ENCODE assay signal across 8 cellular contexts in genomic region chr6:47780510-47781356, GRCh38. TPM values are rescaled to one million over a fixed set of nuclear protein-coding genes. Genes with fewer than 3 reads are reported as not detected.
DNase-seq lines count a peak whose midpoint lies in the region; ATAC-seq and TF ChIP-seq lines count a peak whose summit lies in the region.

No MANE protein-coding gene starts in this region.

- no peaks in the 10 kb centered on the region for H3K36me3 ChIP-seq in CD8-positive, alpha-beta memory T cell (ENCODE audit: insufficient read depth, low read length)
- no peaks in the 10 kb centered on the region for H3K36me3 ChIP-seq in mucosa of descending colon (ENCODE audit: low read depth)

- peak in 4 of 5 donors; percentile 3 to 47 (median 27) for DNase-seq in CD8-positive, alpha-beta memory T cell
- peak; percentile 46 for DNase-seq in NCI-H2196 treated with DMSO at 0.1 percent for 48 hours (lab: John Stamatoyannopoulos, UW; ENCODE audit: unreplicated experiment)
- no peak for DNase-seq in activated B cell treated with CpG ODN at 0.5 μM for 24 hours
- peak; percentile 29 for DNase-seq in epidermal melanocyte (ENCODE audit: insufficient read length, low spot score)
- DNase-seq in mucosa of descending colon: peak in 2 of 3 donors; percentile 33 to 51
- DNase-seq in type B pancreatic cell (ENCODE audit: extremely low spot score, unreplicated experiment): no peak

- ATAC-seq in GM19043 (IDR thresholded peaks at IDR 0.05; ENCODE audit: low read depth, unreplicated experiment) (peak; percentile 84), HG03135 (IDR thresholded peaks at IDR 0.05; ENCODE audit: unreplicated experiment) (peak; percentile 92), activated B cell treated with CpG ODN at 0.5 μM for 24 hours (ENCODE audit: low read depth) (peak; percentile 69), mucosa of descending colon (peak; percentile 92)

- H3K4me1 Mint-ChIP-seq in CD8-positive, alpha-beta memory T cell: peaks cover 5 to 10% (median 8%) of the 10 kb centered on the region in 3 donors
- H3K4me1 Mint-ChIP-seq in activated B cell treated with CpG ODN at 0.5 μM for 24 hours (peaks cover 5% of the 10 kb centered on the region), type B pancreatic cell (ENCODE audit: unreplicated experiment) (peaks cover 7% of the 10 kb centered on the region)

- H3K9me3 Mint-ChIP-seq in CD8-positive, alpha-beta memory T cell: peaks cover 0 to 2% (median 0%) of the 10 kb centered on the region in 5 donors
- H3K9me3 Mint-ChIP-seq in activated B cell treated with CpG ODN at 0.5 μM for 24 hours (no peaks in the 10 kb centered on the region), type B pancreatic cell (no peaks in the 10 kb centered on the region)

- POLR2A ChIA-PET in CD8-positive, alpha-beta memory T cell (lab: Charles Lee): no interaction called here
- POLR2A ChIA-PET in activated B cell treated with CpG ODN at 0.5 μM for 24 hours (lab: Charles Lee): no interaction called here

- peaks cover 3 to 12% of the 10 kb centered on the region in 2 donors for H3K27me3 Mint-ChIP-seq in CD8-positive, alpha-beta memory T cell
- H3K27me3 Mint-ChIP-seq in activated B cell treated with CpG ODN at 0.5 μM for 24 hours (peaks cover 13% of the 10 kb centered on the region), type B pancreatic cell (peaks cover 3% of the 10 kb centered on the region)

- CTCF ChIA-PET in CD8-positive, alpha-beta memory T cell (lab: Charles Lee): interaction anchor here (0.7 to 5.3 kb wide), 9 partner anchors 7 to 372 kb away, joined by 3 to 25 read pairs (median 3); no protein-coding TSS in a partner anchor
- CTCF ChIA-PET in activated B cell treated with CpG ODN at 0.5 μM for 24 hours (lab: Charles Lee): interaction anchor here (0.8 to 4.1 kb wide), 8 partner anchors 9 to 373 kb away, joined by 3 to 26 read pairs (median 4); partner anchors contain the start of gene CD2AP

- no peaks in the 10 kb centered on the region for H3K4me1 ChIP-seq in CD8-positive, alpha-beta memory T cell (ENCODE audit: insufficient read depth, low read length)
- H3K4me1 ChIP-seq in mucosa of descending colon (ENCODE audit: low read depth): no peaks in the 10 kb centered on the region

- H3K36me3 Mint-ChIP-seq in CD8-positive, alpha-beta memory T cell: no peaks in the 10 kb centered on the region
- H3K36me3 Mint-ChIP-seq in activated B cell treated with CpG ODN at 0.5 μM for 24 hours (ENCODE audit: low read depth) (no peaks in the 10 kb centered on the region), type B pancreatic cell (no peaks in the 10 kb centered on the region)

- H3K27ac ChIP-seq in CD8-positive, alpha-beta memory T cell (ENCODE audit: low read depth, low read length): no peak overlapping the region

- H3K27me3 ChIP-seq in CD8-positive, alpha-beta memory T cell (ENCODE audit: insufficient read depth, low read length, poor library complexity, severe bottlenecking): no peaks in the 10 kb centered on the region

- H3K4me3 ChIP-seq in CD8-positive, alpha-beta memory T cell (ENCODE audit: low read length): no peak overlapping the region
- no peak overlapping the region for H3K4me3 ChIP-seq in mucosa of descending colon

- peak overlapping the region in 4 of 8 donors; percentile 2 to 18 (median 6) for H3K27ac Mint-ChIP-seq in CD8-positive, alpha-beta memory T cell
- H3K27ac Mint-ChIP-seq in activated B cell treated with CpG ODN at 0.5 μM for 24 hours: no peak overlapping the region
- peak overlapping the region; percentile 17 for H3K27ac Mint-ChIP-seq in type B pancreatic cell

- H3K9me3 ChIP-seq in CD8-positive, alpha-beta memory T cell (ENCODE audit: low read length): no peaks in the 10 kb centered on the region
- no peaks in the 10 kb centered on the region for H3K9me3 ChIP-seq in mucosa of descending colon

- peak overlapping the region in 2 of 7 donors; percentile 2 to 32 for H3K4me3 Mint-ChIP-seq in CD8-positive, alpha-beta memory T cell
- H3K4me3 Mint-ChIP-seq in activated B cell treated with CpG ODN at 0.5 μM for 24 hours (no peak overlapping the region), type B pancreatic cell (peak overlapping the region; percentile 27)

- intact Hi-C loops in activated B cell treated with CpG ODN at 0.5 μM for 24 hours (cut with micrococcal nuclease): loop anchor here (1.0 kb wide), 3 partner anchors 149 to 683 kb away; no protein-coding TSS in a partner anchor
- intact Hi-C loops in mucosa of descending colon (cut with DNase I, micrococcal nuclease): loop anchor here (5.0 to 10.0 kb wide), 2 partner anchors 366 to 368 kb away; no protein-coding TSS in a partner anchor

- no peak for TF ChIP-seq CTCF in activated B cell treated with CpG ODN at 0.5 μM for 24 hours (IDR thresholded peaks at IDR 0.05)
- TF ChIP-seq CTCF in mucosa of descending colon (IDR thresholded peaks at IDR 0.05): no peak
- TF ChIP-seq CTCF in type B pancreatic cell (conservative IDR thresholded peaks at IDR 0.05): peak; percentile 80

RNA-seq across cellular contexts. Expression of gene OPN5, which starts 1.1 kb away (rescaled TPM):
- not detected for total RNA-seq in CD8-positive, alpha-beta memory T cell
- not detected for polyA plus RNA-seq in CD8-positive, alpha-beta memory T cell
- total RNA-seq in activated B cell treated with CpG ODN at 0.5 μM for 24 hours (not detected in 2 replicates), mucosa of descending colon (not detected), type B pancreatic cell (ENCODE audit: low replicate concordance) (4.6 TPM in 1 of 2 replicates, not detected in the other)

Comparison
In these comparisons a context has a peak if more than half of its experiments do, and no peak if none do; other contexts are left out.
1. DNase-seq: peak in CD8-positive, alpha-beta memory T cell (4 of 5), NCI-H2196 treated with DMSO at 0.1 percent for 48 hours (single experiment), epidermal melanocyte (single experiment) and mucosa of descending colon (2 of 3); none in activated B cell treated with CpG ODN at 0.5 μM for 24 hours (single experiment) and type B pancreatic cell (single experiment).
2. Peak in every context shown above with its lines, with median percentiles within 50 percentile points of each other: ATAC-seq.